8 cellular contexts compared by ENCODE assay signal in the genomic region with DNA sequence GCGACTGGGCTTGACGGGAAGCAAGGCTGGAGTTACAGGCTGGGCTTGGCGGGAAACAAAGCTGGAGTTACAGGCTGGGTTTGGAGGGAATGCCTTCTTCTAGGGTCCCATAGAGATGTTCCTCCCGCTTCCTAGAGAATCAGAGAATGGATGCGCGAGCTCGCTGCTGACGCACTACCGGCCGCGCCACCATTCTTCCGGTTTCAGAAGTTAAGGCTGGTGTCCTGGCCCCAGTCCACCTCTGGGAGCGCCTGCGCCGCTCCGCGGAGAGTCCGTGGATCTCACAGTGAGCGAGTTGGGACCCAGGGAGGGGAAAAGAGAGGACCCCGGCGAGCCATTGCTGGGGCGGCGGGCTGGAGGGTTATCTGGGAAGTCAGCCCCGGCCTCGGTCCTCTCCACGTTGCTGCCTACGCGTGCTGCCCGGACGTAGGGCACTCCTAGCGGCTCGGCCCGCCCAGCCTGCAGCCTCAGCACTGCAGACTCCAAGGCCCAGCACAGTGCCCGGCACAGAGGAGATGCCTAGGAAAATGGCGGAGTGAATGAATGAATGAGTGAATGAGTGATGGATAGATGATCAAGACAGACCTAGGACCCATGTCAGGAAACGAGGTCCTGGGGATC. TPM values are rescaled to one million over a fixed set of nuclear protein-coding genes. Genes with fewer than 3 reads are reported as not detected.
DNase-seq lines count a peak whose midpoint lies in the region; ATAC-seq lines count a peak whose summit lies in the region.

TSS of gene ZNF502 (plus strand) at position 206 of the 621 bp plus-strand sequence. CDS start 7,602 bp downstream, outside the sequence.

- H2AFZ ChIP-seq in Karpas-422 (ENCODE audit: low read length): no peak within 1 kb of the TSS

- H3K36me3 ChIP-seq in CD4-positive, alpha-beta memory T cell (ENCODE audit: insufficient read depth, low read length): no peaks in the 10 kb centered on the region
- H3K36me3 ChIP-seq in Karpas-422 (ENCODE audit: insufficient read depth, low read length): no peaks in the 10 kb centered on the region

- intact Hi-C loops in CD4-positive, alpha-beta memory T cell (cut with micrococcal nuclease): loop anchor here (1.0 kb wide), 2 partner anchors 17 to 49 kb away; partner anchors contain the start of genes KIAA1143, KIF15 and ZNF501

- no peaks in the 10 kb centered on the region for H4K20me1 ChIP-seq in Karpas-422 (ENCODE audit: insufficient read depth, low read depth, low read length)

- peaks cover 6% of the 10 kb centered on the region for H3K4me1 ChIP-seq in CD4-positive, alpha-beta memory T cell (ENCODE audit: insufficient read depth, low read length)
- H3K4me1 ChIP-seq in Karpas-422 (ENCODE audit: low read length): no peaks in the 10 kb centered on the region

- H3K4me1 Mint-ChIP-seq in CD4-positive, alpha-beta memory T cell: peaks cover 4 to 24% (median 11%) of the 10 kb centered on the region in 4 donors

- POLR2A ChIA-PET in CD4-positive, alpha-beta memory T cell (lab: Charles Lee; ENCODE audit: partially characterized antibody): interaction anchor here (1.6 to 2.3 kb wide), 2 partner anchors 17 to 49 kb away, joined by 5 to 18 read pairs; partner anchors contain the start of genes KIAA1143, KIF15 and ZNF501

- peak within 1 kb of the TSS; percentile 18 to 74 for H3K4me3 ChIP-seq in CD4-positive, alpha-beta memory T cell (ENCODE audit: low read length in 2 of 2)
- H3K4me3 ChIP-seq in iPS-18c (ENCODE audit: insufficient read depth, low read depth, low read length) (peak within 1 kb of the TSS; percentile 67), skin epidermis (peak within 1 kb of the TSS; percentile 47 to 74 (median 63)), Karpas-422 (ENCODE audit: low read length) (no peak within 1 kb of the TSS)

- H3K4me3 Mint-ChIP-seq in CD4-positive, alpha-beta memory T cell: peak within 1 kb of the TSS; percentile 63 to 96 (median 90)

- H3K27me3 Mint-ChIP-seq in CD4-positive, alpha-beta memory T cell: peaks cover 5 to 15% of the 10 kb centered on the region in 2 donors

- ATAC-seq in HG02642 (IDR thresholded peaks at IDR 0.05; ENCODE audit: poor library complexity, unreplicated experiment): no peak

- H3K27ac Mint-ChIP-seq in CD4-positive, alpha-beta memory T cell: peak within 1 kb of the TSS in 6 of 7 donors; percentile 47 to 90 (median 79)

- no peaks in the 10 kb centered on the region for H3K79me2 ChIP-seq in Karpas-422 (ENCODE audit: low read length)

- no peak within 1 kb of the TSS for H3K27ac ChIP-seq in CD4-positive, alpha-beta memory T cell (ENCODE audit: low read depth, low read length)
- H3K27ac ChIP-seq in caudate nucleus (ENCODE audit: low read depth, low read length): peak within 1 kb of the TSS; percentile 18
- H3K27ac ChIP-seq in skin epidermis: peak within 1 kb of the TSS in 18 of 21 experiments; percentile 15 to 86 (median 70)
- no peak within 1 kb of the TSS for H3K27ac ChIP-seq in Karpas-422 (ENCODE audit: low read length)

- CTCF ChIA-PET in CD4-positive, alpha-beta memory T cell (lab: Charles Lee; ENCODE audit: partially characterized antibody): interaction anchor here (0.9 to 1.4 kb wide), 3 partner anchors 14 to 18 kb away, joined by 3 to 5 read pairs (median 4); partner anchors contain the start of gene ZNF501

- peak; percentile 39 to 53 (median 48) for DNase-seq in CD4-positive, alpha-beta memory T cell
- peak; percentile 34 for DNase-seq in M059J (ENCODE audit: low read depth)
- peak; percentile 21 for DNase-seq in activated CD4-positive, CD25-positive, alpha-beta regulatory T cell treated with anti-CD3 and anti-CD28 coated beads, Interleukin-2, amount 50 U/mL, for 16 hours (ENCODE audit: low read depth, low spot score)
- peak; percentile 27 to 92 (median 77) for DNase-seq in caudate nucleus (lab: John Stamatoyannopoulos, UW)
- DNase-seq in Karpas-422: no peak

- no peak within 1 kb of the TSS for H3K9ac ChIP-seq in Karpas-422 (ENCODE audit: low read length)

- no peaks in the 10 kb centered on the region for H3K9me2 ChIP-seq in Karpas-422 (replicated peaks; ENCODE audit: insufficient read depth, low read length)

- H3K9me3 Mint-ChIP-seq in CD4-positive, alpha-beta memory T cell: peaks cover 12 to 76% (median 65%) of the 10 kb centered on the region in 8 donors

- H3K27me3 ChIP-seq in CD4-positive, alpha-beta memory T cell (ENCODE audit: insufficient read depth, low read length): no peaks in the 10 kb centered on the region
- H3K27me3 ChIP-seq in Karpas-422 (ENCODE audit: low read length): no peaks in the 10 kb centered on the region

- H3K36me3 Mint-ChIP-seq in CD4-positive, alpha-beta memory T cell: peaks cover 38 to 47% of the 10 kb centered on the region in 2 donors

- no peak within 1 kb of the TSS for H3K4me2 ChIP-seq in Karpas-422 (ENCODE audit: low read depth, low read length, poor library complexity, severe bottlenecking)

- H3K9me3 ChIP-seq in CD4-positive, alpha-beta memory T cell (ENCODE audit: control insufficient read depth in 1 of 2, low read length in 2 of 2): peaks cover 0 to 8% of the 10 kb centered on the region in 2 donors
- H3K9me3 ChIP-seq in iPS-18c (ENCODE audit: control insufficient read depth, insufficient read depth, low read length): peaks cover 3% of the 10 kb centered on the region
- H3K9me3 ChIP-seq in Karpas-422 (ENCODE audit: low read length): peaks cover 16% of the 10 kb centered on the region; the same call in 1 of the 2 replicates

RNA-seq across cellular contexts. Expression of gene ZNF502, which starts in this region (rescaled TPM):
- 1 to 10 TPM; 3.1 to 3.4 TPM for total RNA-seq in CD4-positive, alpha-beta memory T cell
- 1 to 10 TPM; 2.1 to 4.0 TPM for polyA plus RNA-seq in CD4-positive, alpha-beta memory T cell
- 0.15 and 0.62 TPM in 2 replicates for total RNA-seq in M059J (2014; rRNA removed; shearing (Covaris generic))
- not detected in 2 replicates for total RNA-seq in Karpas-422 (2014; rRNA removed; shearing (Covaris generic); ENCODE audit: low replicate concordance)

Comparison
In these comparisons a context has a peak if more than half of its experiments do, and no peak if none do; other contexts are left out.
1. Peak in DNase-seq in M059J; RNA of the gene not detected or under 1 TPM.
2. H3K27ac ChIP-seq: peak in caudate nucleus (single experiment) and skin epidermis (18 of 21); none in CD4-positive, alpha-beta memory T cell (single experiment) and Karpas-422 (single experiment).